24 cellular contexts compared by ENCODE assay signal in genomic region chr9:79588488-79588887, GRCh38.
"Had no signal": no experiment of that assay in that cellular context is flagged by ENCODE, and none has a peak within 500 bp of the region (broad histone marks: within the 10 kb centered on the region; RNA-seq: fewer than 3 reads in every experiment).

No MANE protein-coding gene starts in this region.

- H3K36me3 ChIP-seq: left lung, uterus had no signal

- H3K27me3 Mint-ChIP-seq: central memory CD8-positive, alpha-beta T cell; naive B cell; type B pancreatic cell had no signal

- H3K9me3 Mint-ChIP-seq: activated CD4-positive, alpha-beta memory T cell treated with anti-CD3 and anti-CD28 coated beads, Interleukin-2, amount 10 ng/mL, durations not matched to agents 7 days and 5 days; activated CD4-positive, alpha-beta T cell treated with anti-CD3 and anti-CD28 coated beads, Interleukin-2, amount 10 ng/mL, durations not matched to agents 7 days and 5 days; activated T-helper 2 cell treated with anti-CD3 and anti-CD28 coated beads, Interferon-gamma antibody, Interleukin-2, Interleukin-4, amounts not matched to agents 10 μg/mL and 5 μg/mL and 100 μg/mL, durations not matched to agents 14 hours and 24 hours and 36 hours; central memory CD8-positive, alpha-beta T cell; type B pancreatic cell; WTC11 had no signal

- H3K27ac ChIP-seq: left lung, parathyroid adenoma, psoas muscle, testis, uterus had no signal

- DNase-seq: activated CD4-positive, alpha-beta memory T cell treated with anti-CD3 and anti-CD28 coated beads, Interleukin-2, amount 10 ng/mL, durations not matched to agents 7 days and 5 days; activated CD4-positive, alpha-beta T cell treated with anti-CD3 and anti-CD28 coated beads for 1 hour; activated CD4-positive, alpha-beta T cell treated with anti-CD3 and anti-CD28 coated beads, Interleukin-2, amount 10 ng/mL, durations not matched to agents 7 days and 5 days; activated T-cell treated with anti-CD3 and anti-CD28 coated beads, Interleukin-2, amount 50 U/mL, for 48 hours; anterior cingulate cortex; effector CD8-positive, alpha-beta T cell; kidney glomerular epithelial cell; left lung; naive B cell; occipital lobe; psoas muscle; stimulated activated CD4-positive, alpha-beta T cell treated with anti-CD3 and anti-CD28 coated beads, Interleukin-15, amount 100 ng/mL, for 24 hours; stimulated activated CD4-positive, alpha-beta T cell treated with anti-CD3 and anti-CD28 coated beads, Interleukin-2, amount 100 ng/mL, for 24 hours; stimulated activated naive CD8-positive, alpha-beta T cell treated with anti-CD3 and anti-CD28 coated beads, Interleukin-15, Interleukin-2, amounts not matched to agents 100 U/mL and 50 U/mL, for 24 hours; T-helper 2 cell; testis; uterus had no signal

- H3K4me1 ChIP-seq: parathyroid adenoma, uterus had no signal

- ATAC-seq: activated naive CD4-positive, alpha-beta T cell treated with anti-CD3 and anti-CD28 coated beads, Interleukin-2, amount 50 U/mL, for 72 hours; left lung; stimulated activated naive CD8-positive, alpha-beta T cell treated with anti-CD3 and anti-CD28 coated beads, Interleukin-15, Interleukin-2, amounts not matched to agents 100 U/mL and 50 U/mL, for 24 hours; WTC11 had no signal

- H3K9ac ChIP-seq: parathyroid adenoma had no signal

- H2AFZ ChIP-seq: parathyroid adenoma had no signal

- H3K4me3 Mint-ChIP-seq: activated CD4-positive, alpha-beta memory T cell treated with anti-CD3 and anti-CD28 coated beads, Interleukin-2, amount 10 ng/mL, durations not matched to agents 7 days and 5 days; activated CD4-positive, alpha-beta T cell treated with anti-CD3 and anti-CD28 coated beads, Interleukin-2, amount 10 ng/mL, durations not matched to agents 7 days and 5 days; central memory CD8-positive, alpha-beta T cell; naive B cell; neural crest cell; type B pancreatic cell; WTC11 had no signal

- H3K27me3 ChIP-seq: left lung, testis, uterus had no signal

- H3K27ac Mint-ChIP-seq: activated CD4-positive, alpha-beta memory T cell treated with anti-CD3 and anti-CD28 coated beads, Interleukin-2, amount 10 ng/mL, durations not matched to agents 7 days and 5 days; activated CD4-positive, alpha-beta T cell treated with anti-CD3 and anti-CD28 coated beads, Interleukin-2, amount 10 ng/mL, durations not matched to agents 7 days and 5 days; activated naive CD4-positive, alpha-beta T cell treated with anti-CD3 and anti-CD28 coated beads, Interleukin-2, amount 50 U/mL, for 72 hours; activated T-helper 2 cell treated with anti-CD3 and anti-CD28 coated beads, Interferon-gamma antibody, Interleukin-2, Interleukin-4, amounts not matched to agents 10 μg/mL and 5 μg/mL and 100 μg/mL, durations not matched to agents 14 hours and 24 hours and 36 hours; type B pancreatic cell; WTC11 had no signal

- H3K9me3 ChIP-seq: left lung, psoas muscle, testis, uterus had no signal

- H3K4me3 ChIP-seq: left lung, psoas muscle, testis, uterus had no signal
